ENCODE assay signal across 9 cellular contexts in genomic region chr1:48061162-48062136, GRCh38.
DNase-seq lines count a peak whose midpoint lies in the region; ATAC-seq and TF ChIP-seq lines count a peak whose summit lies in the region.
"Had no signal": no experiment of that assay in that cellular context is flagged by ENCODE, and none has a peak within 500 bp of the region (broad histone marks: within the 10 kb centered on the region; RNA-seq: fewer than 3 reads in every experiment).

No MANE protein-coding gene starts in this region.

- no peaks in the 10 kb centered on the region for H3K36me3 Mint-ChIP-seq in stimulated activated naive B cell treated with anti-CD40 and anti-IgM and Interleukin-4, amounts not matched to agents 10 μg/mL and 1 μg/mL and 100 μg/mL, for 72 hours

- H3K4me3 ChIP-seq in BLaER1 treated with 17β-estradiol and CSF1 and Interleukin-3, amounts not matched to agents 10 nM and 100 nM: no peak overlapping the region
- H3K4me3 ChIP-seq in astrocyte of the cerebellum (ENCODE audit: low read depth, low read length): no peak overlapping the region

- H3K9ac ChIP-seq in BLaER1 treated with 17β-estradiol and CSF1 and Interleukin-3, amounts not matched to agents 10 nM and 100 nM: no peak overlapping the region

- H3K36me3 ChIP-seq in BLaER1 treated with 17β-estradiol and CSF1 and Interleukin-3, amounts not matched to agents 10 nM and 100 nM: no peaks in the 10 kb centered on the region

- H4K20me1 ChIP-seq in BLaER1 treated with 17β-estradiol and CSF1 and Interleukin-3, amounts not matched to agents 10 nM and 100 nM: no peaks in the 10 kb centered on the region; a peak in 1 of 22 replicates

- no peak overlapping the region for H3K4me3 Mint-ChIP-seq in stimulated activated naive B cell treated with anti-CD40 and anti-IgM and Interleukin-4, amounts not matched to agents 10 μg/mL and 1 μg/mL and 100 μg/mL, for 72 hours
- H3K4me3 Mint-ChIP-seq: T-helper 1 cell treated with Interleukin-12 subunit alpha and Interleukin-12 subunit beta and Interleukin-4 antibody, amounts not matched to agents 30 μg/mL and 1 μg/mL, for 36 hours had no signal

- H3K9me3 ChIP-seq in BLaER1 treated with 17β-estradiol and CSF1 and Interleukin-3, amounts not matched to agents 10 nM and 100 nM (replicated peaks in 1 of 11): no peaks in the 10 kb centered on the region

- peaks cover 8 to 13% (median 11%) of the 10 kb centered on the region in 10 experiments; a peak in 17 of 20 replicates for H3K4me1 ChIP-seq in BLaER1 treated with 17β-estradiol and CSF1 and Interleukin-3, amounts not matched to agents 10 nM and 100 nM

- H3K4me2 ChIP-seq in BLaER1 treated with 17β-estradiol and CSF1 and Interleukin-3, amounts not matched to agents 10 nM and 100 nM: peak overlapping the region in 8 of 11 experiments; percentile 2 to 58 (median 27); a peak in 9 of 22 replicates

- peak; percentile 73 for TF ChIP-seq CTCF in astrocyte of the cerebellum (IDR thresholded peaks at IDR 0.05; ENCODE audit: low read depth, low read length, missing control alignments)

- no peaks in the 10 kb centered on the region for H3K27me3 ChIP-seq in BLaER1 treated with 17β-estradiol and CSF1 and Interleukin-3, amounts not matched to agents 10 nM and 100 nM

- DNase-seq in NCI-H510A treated with DMSO at 0.1 percent for 48 hours (lab: John Stamatoyannopoulos, UW): peak; percentile 82
- peak; percentile 13 for DNase-seq in astrocyte of the cerebellum (ENCODE audit: low read depth)
- peak; percentile 17 for DNase-seq in iPS DF 19.7 (ENCODE audit: low read depth, low spot score)
- peak; percentile 12 for DNase-seq in stimulated activated naive B cell treated with anti-CD40 and anti-IgM and Interleukin-4, amounts not matched to agents 10 μg/mL and 1 μg/mL and 100 μg/mL, for 72 hours
- DNase-seq in activated CD4-positive, CD25-positive, alpha-beta regulatory T cell (lab: John Stamatoyannopoulos, UW): no peak

- in situ Hi-C loops in astrocyte of the cerebellum (cut with HindIII; ENCODE audit: low sequenced_read_pairs): no loop called here

- peaks cover 3 to 6% of the 10 kb centered on the region in 2 donors for H3K4me1 Mint-ChIP-seq in stimulated activated naive B cell treated with anti-CD40 and anti-IgM and Interleukin-4, amounts not matched to agents 10 μg/mL and 1 μg/mL and 100 μg/mL, for 72 hours

- H3K27ac Mint-ChIP-seq in stimulated activated naive B cell treated with anti-CD40 and anti-IgM and Interleukin-4, amounts not matched to agents 10 μg/mL and 1 μg/mL and 100 μg/mL, for 72 hours: no peak overlapping the region
- H3K27ac Mint-ChIP-seq: T-helper 1 cell treated with Interleukin-12 subunit alpha and Interleukin-12 subunit beta and Interleukin-4 antibody, amounts not matched to agents 30 μg/mL and 1 μg/mL, for 36 hours had no signal

- H3K27ac ChIP-seq in BLaER1 treated with 17β-estradiol and CSF1 and Interleukin-3, amounts not matched to agents 10 nM and 100 nM: no peak overlapping the region

- ATAC-seq in GM18858 (IDR thresholded peaks at IDR 0.05; ENCODE audit: unreplicated experiment) (peak; percentile 76), HG03159 (IDR thresholded peaks at IDR 0.05; ENCODE audit: unreplicated experiment) (peak; percentile 80)
- ATAC-seq in stimulated activated naive B cell treated with anti-CD40 and anti-IgM and Interleukin-4, amounts not matched to agents 10 μg/mL and 1 μg/mL and 100 μg/mL, for 72 hours (replicated peaks): peak; percentile 74 to 81

- H3K9me3 Mint-ChIP-seq in stimulated activated naive B cell treated with anti-CD40 and anti-IgM and Interleukin-4, amounts not matched to agents 10 μg/mL and 1 μg/mL and 100 μg/mL, for 72 hours: no peaks in the 10 kb centered on the region
- H3K9me3 Mint-ChIP-seq: T-helper 1 cell treated with Interleukin-12 subunit alpha and Interleukin-12 subunit beta and Interleukin-4 antibody, amounts not matched to agents 30 μg/mL and 1 μg/mL, for 36 hours had no signal

- peaks cover 5 to 17% of the 10 kb centered on the region in 2 donors for H3K27me3 Mint-ChIP-seq in stimulated activated naive B cell treated with anti-CD40 and anti-IgM and Interleukin-4, amounts not matched to agents 10 μg/mL and 1 μg/mL and 100 μg/mL, for 72 hours

Comparison
In these comparisons a context has a peak if more than half of its experiments do, and no peak if none do; other contexts are left out.
1. DNase-seq: peak in NCI-H510A treated with DMSO at 0.1 percent for 48 hours (single experiment), astrocyte of the cerebellum (single experiment), iPS DF 19.7 (single experiment) and stimulated activated naive B cell treated with anti-CD40 and anti-IgM and Interleukin-4, amounts not matched to agents 10 μg/mL and 1 μg/mL and 100 μg/mL, for 72 hours (single experiment); none in activated CD4-positive, CD25-positive, alpha-beta regulatory T cell (0 of 4).
2. Peak in every context shown above with its lines, with median percentiles within 50 percentile points of each other: ATAC-seq.